ENCODE assay signal across 8 cellular contexts in genomic region chr6:44237813-44238433, GRCh38. TPM values are rescaled to one million over a fixed set of nuclear protein-coding genes. Genes with fewer than 3 reads are reported as not detected.
DNase-seq lines count a peak whose midpoint lies in the region; ATAC-seq lines count a peak whose summit lies in the region.

No MANE protein-coding gene starts in this region.

- ATAC-seq in GM18517 (IDR thresholded peaks at IDR 0.05; ENCODE audit: unreplicated experiment) (peak; percentile 60), HG03060 (IDR thresholded peaks at IDR 0.05; ENCODE audit: low read depth, unreplicated experiment) (peak; percentile 39), memory B cell (ENCODE audit: low read depth) (peak; percentile 95)
- peak; percentile 97 for ATAC-seq in activated CD8-positive, alpha-beta T cell treated with anti-CD3 and anti-CD28 coated beads, Interleukin-2, amount 10 ng/mL, durations not matched to agents 7 days and 5 days

- H3K9me3 Mint-ChIP-seq in activated CD8-positive, alpha-beta T cell treated with anti-CD3 and anti-CD28 coated beads, Interleukin-2, amount 10 ng/mL, durations not matched to agents 7 days and 5 days (ENCODE audit: insufficient read depth): no peaks in the 10 kb centered on the region
- no peaks in the 10 kb centered on the region for H3K9me3 Mint-ChIP-seq in memory B cell

- POLR2A ChIA-PET in activated CD8-positive, alpha-beta T cell treated with anti-CD3 and anti-CD28 coated beads, Interleukin-2, amount 10 ng/mL, durations not matched to agents 7 days and 5 days (lab: Charles Lee): interaction anchor here (0.6 to 5.6 kb wide), 4 partner anchors 9 to 32 kb away, joined by 3 to 54 read pairs (median 4); partner anchors contain the start of genes HSP90AB1 and SLC35B2

- peaks cover 7% of the 10 kb centered on the region for H3K36me3 Mint-ChIP-seq in activated CD8-positive, alpha-beta T cell treated with anti-CD3 and anti-CD28 coated beads, Interleukin-2, amount 10 ng/mL, durations not matched to agents 7 days and 5 days (ENCODE audit: low read depth)
- H3K36me3 Mint-ChIP-seq in memory B cell: no peaks in the 10 kb centered on the region

- no peaks in the 10 kb centered on the region for H3K27me3 Mint-ChIP-seq in activated CD8-positive, alpha-beta T cell treated with anti-CD3 and anti-CD28 coated beads, Interleukin-2, amount 10 ng/mL, durations not matched to agents 7 days and 5 days (ENCODE audit: low read depth)
- no peaks in the 10 kb centered on the region for H3K27me3 Mint-ChIP-seq in memory B cell

- CTCF ChIA-PET in activated CD8-positive, alpha-beta T cell treated with anti-CD3 and anti-CD28 coated beads, Interleukin-2, amount 10 ng/mL, durations not matched to agents 7 days and 5 days (lab: Charles Lee): interaction anchor here (0.6 to 2.8 kb wide), 23 partner anchors 9 to 1183 kb away, joined by 3 to 36 read pairs (median 4); partner anchors contain the start of genes HSP90AB1, MYMX and SLC35B2

- H3K27ac Mint-ChIP-seq in activated CD8-positive, alpha-beta T cell treated with anti-CD3 and anti-CD28 coated beads, Interleukin-2, amount 10 ng/mL, durations not matched to agents 7 days and 5 days: peak overlapping the region; percentile 94
- H3K27ac Mint-ChIP-seq in memory B cell: peak overlapping the region; percentile 98

- H3K4me1 Mint-ChIP-seq in activated CD8-positive, alpha-beta T cell treated with anti-CD3 and anti-CD28 coated beads, Interleukin-2, amount 10 ng/mL, durations not matched to agents 7 days and 5 days (ENCODE audit: low read depth): peaks cover 32% of the 10 kb centered on the region
- peaks cover 7% of the 10 kb centered on the region for H3K4me1 Mint-ChIP-seq in memory B cell

- in situ Hi-C loops in ACHN (cut with HindIII; ENCODE audit: low pct_ligation_motif_present, low pct_unique_long_range_greater_than_20kb, low sequenced_read_pairs): no loop called here

- peak; percentile 71 for DNase-seq in ACHN
- peak; percentile 67 for DNase-seq in NCI-H526 treated with DMSO at 0.1 percent for 48 hours (lab: John Stamatoyannopoulos, UW)
- DNase-seq in activated CD8-positive, alpha-beta T cell treated with anti-CD3 and anti-CD28 coated beads, Interleukin-2, amount 10 ng/mL, durations not matched to agents 7 days and 5 days: peak; percentile 81
- peak; percentile 60 for DNase-seq in effector CD8-positive, alpha-beta T cell (lab: John Stamatoyannopoulos, UW)
- DNase-seq in memory B cell (ENCODE audit: low spot score in 2 of 2): peak; percentile 82 to 91
- peak; percentile 68 for DNase-seq in stimulated activated CD8-positive, alpha-beta memory T cell treated with anti-CD3 and anti-CD28 coated beads, Interleukin-12 subunit alpha, Interleukin-12 subunit beta, amount 100 ng/mL, for 4 hours (ENCODE audit: low read depth)

- peak overlapping the region; percentile 80 for H3K4me3 Mint-ChIP-seq in activated CD8-positive, alpha-beta T cell treated with anti-CD3 and anti-CD28 coated beads, Interleukin-2, amount 10 ng/mL, durations not matched to agents 7 days and 5 days
- peak overlapping the region; percentile 92 for H3K4me3 Mint-ChIP-seq in memory B cell

RNA-seq across cellular contexts. Expression of gene HSP90AB1, which starts 9.0 kb away (rescaled TPM):
- total RNA-seq in activated CD8-positive, alpha-beta T cell treated with anti-CD3 and anti-CD28 coated beads, Interleukin-2, amount 10 ng/mL, durations not matched to agents 7 days and 5 days: 100 to 1,000 TPM; 741 to 755 TPM

RNA-seq across cellular contexts. Expression of gene SLC29A1, which starts 14.5 kb away (rescaled TPM):
- 10 to 100 TPM; 49.2 to 53.4 TPM for total RNA-seq in activated CD8-positive, alpha-beta T cell treated with anti-CD3 and anti-CD28 coated beads, Interleukin-2, amount 10 ng/mL, durations not matched to agents 7 days and 5 days

RNA-seq across cellular contexts. Expression of gene SLC35B2, which starts 19.4 kb away (rescaled TPM):
- 10 to 100 TPM; 31.6 to 32.8 TPM for total RNA-seq in activated CD8-positive, alpha-beta T cell treated with anti-CD3 and anti-CD28 coated beads, Interleukin-2, amount 10 ng/mL, durations not matched to agents 7 days and 5 days

RNA-seq across cellular contexts. Expression of gene MYMX, which starts 21.2 kb away (rescaled TPM):
- not detected for total RNA-seq in activated CD8-positive, alpha-beta T cell treated with anti-CD3 and anti-CD28 coated beads, Interleukin-2, amount 10 ng/mL, durations not matched to agents 7 days and 5 days

RNA-seq across cellular contexts. Expression of gene NFKBIE, which starts 27.4 kb away (rescaled TPM):
- total RNA-seq in activated CD8-positive, alpha-beta T cell treated with anti-CD3 and anti-CD28 coated beads, Interleukin-2, amount 10 ng/mL, durations not matched to agents 7 days and 5 days: 10 to 100 TPM; 14.1 to 16.9 TPM

Comparison
In these comparisons a context has a peak if more than half of its experiments do, and no peak if none do; other contexts are left out.
1. Peak in every context shown above with its lines: DNase-seq and ATAC-seq.
2. ATAC-seq: peak in every context shown above with its lines; median percentile 97 in activated CD8-positive, alpha-beta T cell treated with anti-CD3 and anti-CD28 coated beads, Interleukin-2, amount 10 ng/mL, durations not matched to agents 7 days and 5 days; 95 in memory B cell; 60 in GM18517; 39 in HG03060.